In genomic region chr11:133892126-133892525, GRCh38 we compare ENCODE assay signal across 21 cellular contexts. TPM values are rescaled to one million over a fixed set of nuclear protein-coding genes. Genes with fewer than 3 reads are reported as not detected.
"Had no signal": no experiment of that assay in that cellular context is flagged by ENCODE, and none has a peak within 500 bp of the region (broad histone marks: within the 10 kb centered on the region; RNA-seq: fewer than 3 reads in every experiment).

No MANE protein-coding gene starts in this region.

- H3K9me3 Mint-ChIP-seq: memory B cell; natural killer cell treated with Interleukin-12 subunit alpha and Interleukin-12 subunit beta and Interleukin-15 and Interleukin-18, amount 100 ng/mL, for 72 hours had no signal

- H3K9me3 ChIP-seq: esophagus muscularis mucosa, left ventricle myocardium inferior, lower lobe of right lung, neutrophil had no signal

- H3K36me3 Mint-ChIP-seq: immature natural killer cell; memory B cell; natural killer cell treated with Interleukin-12 subunit alpha and Interleukin-12 subunit beta and Interleukin-15 and Interleukin-18, amount 100 ng/mL, for 72 hours had no signal

- H3K4me3 Mint-ChIP-seq: immature natural killer cell; memory B cell; natural killer cell treated with Interleukin-12 subunit alpha and Interleukin-12 subunit beta and Interleukin-15 and Interleukin-18, amount 100 ng/mL, for 72 hours had no signal

- H3K27ac ChIP-seq: dorsolateral prefrontal cortex, epithelial cell of prostate, esophagus muscularis mucosa, left ventricle myocardium inferior, lower lobe of right lung, neutrophil, skin epidermis had no signal

- H3K36me3 ChIP-seq: left ventricle myocardium inferior, lower lobe of right lung, neutrophil had no signal

- H3K27me3 ChIP-seq: neutrophil had no signal

- DNase-seq: cortex of kidney; effector memory CD4-positive, alpha-beta T cell; immature natural killer cell; left ventricle myocardium inferior; lower lobe of right lung; midbrain; stimulated activated naive CD4-positive, alpha-beta T cell treated with Interleukin-2 at 50 U/mL for 16 hours; trophoblast cell had no signal

- ATAC-seq: lower lobe of right lung; natural killer cell treated with Interleukin-12 subunit alpha and Interleukin-12 subunit beta and Interleukin-15 and Interleukin-18, amount 100 ng/mL, for 72 hours; sciatic nerve had no signal

- H3K4me3 ChIP-seq: dorsolateral prefrontal cortex, esophagus muscularis mucosa, left ventricle myocardium inferior, lower lobe of right lung, skin epidermis had no signal

- H3K4me1 Mint-ChIP-seq: immature natural killer cell had no signal

- H3K4me1 ChIP-seq: lower lobe of right lung had no signal

- H3K27ac Mint-ChIP-seq: immature natural killer cell; memory B cell; natural killer cell treated with Interleukin-12 subunit alpha and Interleukin-12 subunit beta and Interleukin-15 and Interleukin-18, amount 100 ng/mL, for 72 hours had no signal

RNA-seq across cellular contexts. Expression of gene SPATA19, which starts 46.8 kb away (rescaled TPM):
- total RNA-seq: chondrocyte; esophagus muscularis mucosa; fibroblast of villous mesenchyme; left ventricle myocardium inferior; lower lobe of right lung; natural killer cell treated with Interleukin-12 subunit alpha and Interleukin-12 subunit beta and Interleukin-15 and Interleukin-18, amount 100 ng/mL, for 72 hours; osteoblast; pulmonary artery endothelial cell; sciatic nerve; urinary bladder had no signal
